ENCODE assay signal across 1 cellular context in the genomic region with DNA sequence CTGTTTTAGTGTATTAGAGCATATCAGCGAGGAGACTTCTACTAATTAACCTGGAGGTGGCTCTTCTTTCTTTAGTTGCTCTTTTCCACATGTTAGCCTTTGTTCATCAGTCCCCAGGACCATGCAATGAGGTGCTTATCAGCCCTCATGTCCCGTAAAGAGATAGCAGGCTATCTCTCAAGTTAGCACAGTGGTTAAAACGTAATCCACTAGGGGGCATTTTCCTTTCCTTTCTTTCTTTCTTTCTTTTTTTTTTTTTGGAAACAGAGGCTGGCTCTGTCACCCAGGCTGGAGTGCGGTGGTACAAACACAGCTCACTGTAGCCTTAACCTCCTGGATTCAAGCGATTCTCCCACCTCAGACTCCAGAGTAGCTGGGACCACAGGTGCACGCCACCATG.
A peak's percentile ranks its signal among the peaks of the same experiment; 100 is the strongest.
TF ChIP-seq lines count a peak whose summit lies in the region.

No MANE protein-coding gene starts in this region.

TF ChIP-seq in HepG2, 621 proteins besides CTCF, POLR2A, EP300 and RAD21:
- TF ChIP-seq, protein P1, sequence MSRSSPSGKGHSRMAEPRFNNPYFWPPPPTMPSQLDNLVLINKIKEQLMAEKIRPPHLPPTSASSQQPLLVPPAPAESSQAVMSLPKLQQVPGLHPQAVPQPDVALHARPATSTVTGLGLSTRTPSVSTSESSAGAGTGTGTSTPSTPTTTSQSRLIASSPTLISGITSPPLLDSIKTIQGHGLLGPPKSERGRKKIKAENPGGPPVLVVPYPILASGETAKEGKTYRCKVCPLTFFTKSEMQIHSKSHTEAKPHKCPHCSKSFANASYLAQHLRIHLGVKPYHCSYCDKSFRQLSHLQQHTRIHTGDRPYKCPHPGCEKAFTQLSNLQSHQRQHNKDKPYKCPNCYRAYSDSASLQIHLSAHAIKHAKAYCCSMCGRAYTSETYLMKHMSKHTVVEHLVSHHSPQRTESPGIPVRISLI (CRISPR knock-in tag; IDR thresholded peaks at IDR 0.05; ENCODE audit: borderline replicate concordance) = peak; percentile 66; the same call in 1 of the 2 replicates
